ENCODE assay signal across 8 cellular contexts in genomic region chr12:130026608-130027176, GRCh38.
DNase-seq lines count a peak whose midpoint lies in the region; ATAC-seq and TF ChIP-seq lines count a peak whose summit lies in the region.

No MANE protein-coding gene starts in this region.

- POLR2A ChIA-PET in AG04449 (lab: Yijun Ruan, JAX) = no interaction called here

- no peaks in the 10 kb centered on the region for H3K9me3 Mint-ChIP-seq in nephron
- H3K9me3 Mint-ChIP-seq in stimulated activated memory B cell treated with anti-CD40 and anti-IgM and Interleukin-4, amounts not matched to agents 10 μg/mL and 1 μg/mL and 100 μg/mL, for 72 hours = no peaks in the 10 kb centered on the region

- ATAC-seq in GM18519 (IDR thresholded peaks at IDR 0.05; ENCODE audit: low FRiP score, unreplicated experiment) = no peak
- no peak for ATAC-seq in stimulated activated memory B cell treated with anti-CD40 and anti-IgM and Interleukin-4, amounts not matched to agents 10 μg/mL and 1 μg/mL and 100 μg/mL, for 72 hours

- no peaks in the 10 kb centered on the region for H3K36me3 Mint-ChIP-seq in nephron (ENCODE audit: low read depth)
- H3K36me3 Mint-ChIP-seq in stimulated activated memory B cell treated with anti-CD40 and anti-IgM and Interleukin-4, amounts not matched to agents 10 μg/mL and 1 μg/mL and 100 μg/mL, for 72 hours = no peaks in the 10 kb centered on the region

- H3K4me3 Mint-ChIP-seq in nephron = no peak overlapping the region
- H3K4me3 Mint-ChIP-seq in stimulated activated memory B cell treated with anti-CD40 and anti-IgM and Interleukin-4, amounts not matched to agents 10 μg/mL and 1 μg/mL and 100 μg/mL, for 72 hours = no peak overlapping the region

- DNase-seq in AG04449 (ENCODE audit: low read depth, low spot score) (no peak), NCI-H69 (lab: John Stamatoyannopoulos, UW) (peak; percentile 35), astrocyte of the spinal cord (ENCODE audit: low read depth, low spot score) (no peak), amniotic stem cell (lab: John Stamatoyannopoulos, UW) (no peak)

- H3K4me1 Mint-ChIP-seq in nephron = no peaks in the 10 kb centered on the region
- H3K4me1 Mint-ChIP-seq in stimulated activated memory B cell treated with anti-CD40 and anti-IgM and Interleukin-4, amounts not matched to agents 10 μg/mL and 1 μg/mL and 100 μg/mL, for 72 hours = no peaks in the 10 kb centered on the region

- in situ Hi-C loops in astrocyte of the spinal cord (cut with HindIII; ENCODE audit: low sequenced_read_pairs) = no loop called here

- CTCF ChIA-PET in AG04449 (lab: Yijun Ruan, JAX) = interaction anchor here (1.3 kb wide), 1 partner anchor 12 kb away, joined by 3 read pairs; no protein-coding TSS in a partner anchor

- peaks cover 60% of the 10 kb centered on the region for H3K27me3 Mint-ChIP-seq in nephron (ENCODE audit: low read depth)
- H3K27me3 Mint-ChIP-seq in stimulated activated memory B cell treated with anti-CD40 and anti-IgM and Interleukin-4, amounts not matched to agents 10 μg/mL and 1 μg/mL and 100 μg/mL, for 72 hours = no peaks in the 10 kb centered on the region

- TF ChIP-seq CTCF in AG04449 (IDR thresholded peaks at IDR 0.05; ENCODE audit: insufficient read depth, low read length, missing control alignments) (peak; percentile 13), GM12872 (IDR thresholded peaks at IDR 0.05; ENCODE audit: insufficient read depth, low read depth, low read length) (peak; percentile 65), astrocyte of the spinal cord (IDR thresholded peaks at IDR 0.05; ENCODE audit: low read depth, low read length) (peak; percentile 63), nephron (IDR thresholded peaks at IDR 0.05; ENCODE audit: unreplicated experiment in 3 of 3) (peak; percentile 52 to 75 (median 65))

- H3K4me3 ChIP-seq in AG04449 (ENCODE audit: low read depth, low read length) = no peak overlapping the region
- H3K4me3 ChIP-seq in astrocyte of the spinal cord (ENCODE audit: low read depth, low read length) = no peak overlapping the region

- H3K27ac Mint-ChIP-seq in nephron = no peak overlapping the region
- no peak overlapping the region for H3K27ac Mint-ChIP-seq in stimulated activated memory B cell treated with anti-CD40 and anti-IgM and Interleukin-4, amounts not matched to agents 10 μg/mL and 1 μg/mL and 100 μg/mL, for 72 hours

Comparison
In these comparisons a context has a peak if more than half of its experiments do, and no peak if none do; other contexts are left out.
1. CTCF ChIP-seq: peak in every context shown above with its lines; median percentile 65 in GM12872; 65 in nephron; 63 in astrocyte of the spinal cord; 13 in AG04449.